Comparison of ENCODE assay signal across 9 cellular contexts in genomic region chr9:97307500-97308163, GRCh38. TPM values are rescaled to one million over a fixed set of nuclear protein-coding genes. Genes with fewer than 3 reads are reported as not detected.
A peak's percentile ranks its signal among the peaks of the same experiment; 100 is the strongest.
DNase-seq lines count a peak whose midpoint lies in the region; ATAC-seq, FAIRE-seq and TF ChIP-seq lines count a peak whose summit lies in the region.
"Had no signal": no experiment of that assay in that cellular context is flagged by ENCODE, and none has a peak within 500 bp of the region (broad histone marks: within the 10 kb centered on the region; RNA-seq: fewer than 3 reads in every experiment).

TSS of gene CCDC180 (plus strand) at chr9:97307659. CDS start at chr9:97308064, 405 bp downstream.

- H3K9me3 ChIP-seq in lower lobe of right lung (no peaks in the 10 kb centered on the region), stomach smooth muscle (ENCODE audit: control insufficient read depth in 2 of 2, low read length in 2 of 2) (peaks cover 0 to 2% of the 10 kb centered on the region in 2 donors)

- FAIRE-seq in HTR-8/SVneo (lab: Jason Lieb, UNC), result no peak

- DNase-seq in epithelial cell of esophagus (ENCODE audit: low read depth) (peak; percentile 9), lower lobe of right lung (no peak), HTR-8/SVneo (ENCODE audit: insufficient read length, low spot score) (no peak), NK-92 (lab: John Stamatoyannopoulos, UW; ENCODE audit: unreplicated experiment) (no peak), SHP77 (lab: John Stamatoyannopoulos, UW) (no peak), RWPE1 (ENCODE audit: low spot score) (no peak)
- DNase-seq: activated B cell treated with CpG ODN at 0.5 μM for 24 hours had no signal

- POLR2A ChIA-PET in RWPE1 (lab: Yijun Ruan, JAX; ENCODE audit: low non-redundant PET), result no interaction called here

- H3K27ac ChIP-seq in lower lobe of right lung (no peak within 1 kb of the TSS), stomach smooth muscle (ENCODE audit: low read length) (no peak within 1 kb of the TSS), RWPE1 (no peak within 1 kb of the TSS)

- CTCF ChIA-PET in RWPE1 (lab: Yijun Ruan, JAX), result interaction anchor here (0.6 kb wide), 1 partner anchor 95 kb away, joined by 3 read pairs; no protein-coding TSS in a partner anchor

- no peak for TF ChIP-seq EP300 in Ishikawa (IDR thresholded peaks at IDR 0.05; ENCODE audit: borderline replicate concordance)

- ATAC-seq in lower lobe of right lung, result peak in 1 of 2 donors; percentile 47

- H3K36me3 ChIP-seq in lower lobe of right lung (peaks cover 7% of the 10 kb centered on the region), stomach smooth muscle (ENCODE audit: control insufficient read depth in 2 of 2, insufficient read depth in 2 of 2, low read length in 2 of 2) (peaks cover 5 to 18% of the 10 kb centered on the region in 2 donors)

- TF ChIP-seq RAD21 in Ishikawa (IDR thresholded peaks at IDR 0.05; ENCODE audit: low read depth), result no peak

- peak within 1 kb of the TSS in 1 of 2 donors; percentile 29 for H3K9ac ChIP-seq in stomach smooth muscle (ENCODE audit: low read length in 2 of 2)

- H3K4me3 ChIP-seq in epithelial cell of esophagus (ENCODE audit: low read length), result no peak within 1 kb of the TSS
- H3K4me3 ChIP-seq in lower lobe of right lung, result peak within 1 kb of the TSS; percentile 30
- H3K4me3 ChIP-seq in stomach smooth muscle (ENCODE audit: low read length in 2 of 2), result peak within 1 kb of the TSS; percentile 47 to 61

- intact Hi-C loops in lower lobe of right lung (cut with DNase I), result no loop called here

- H3K27me3 ChIP-seq in lower lobe of right lung (ENCODE audit: low read depth), result no peaks in the 10 kb centered on the region
- peaks cover 3 to 7% of the 10 kb centered on the region in 2 donors for H3K27me3 ChIP-seq in stomach smooth muscle (ENCODE audit: control insufficient read depth in 1 of 2, insufficient read depth in 2 of 2, low read length in 2 of 2)

- TF ChIP-seq CTCF in epithelial cell of esophagus (IDR thresholded peaks at IDR 0.05; ENCODE audit: insufficient read depth, low read depth, low read length, missing control alignments) (no peak), lower lobe of right lung (IDR thresholded peaks at IDR 0.05) (no peak), RWPE1 (conservative IDR thresholded peaks at IDR 0.05; ENCODE audit: low read depth) (no peak)

- H3K4me1 ChIP-seq in lower lobe of right lung (peaks cover 9% of the 10 kb centered on the region), stomach smooth muscle (ENCODE audit: control insufficient read depth, insufficient read depth, low read length) (peaks cover 10% of the 10 kb centered on the region)

TF ChIP-seq in Ishikawa, 13 proteins besides CTCF, POLR2A, EP300 and RAD21:
- no peak for TF ChIP-seq USF1 (IDR thresholded peaks at IDR 0.05)
- TF ChIP-seq YY1 (IDR thresholded peaks at IDR 0.05; ENCODE audit: low read depth), result 0 out of 2 replicates have a peak, but pooled peaks have one; percentile 1

RNA-seq across cellular contexts. Expression of gene CCDC180, which starts in this region (rescaled TPM):
- 11.3 TPM for total RNA-seq in lower lobe of right lung
